Comparison of ENCODE assay signal across 18 cellular contexts in the genomic region with DNA sequence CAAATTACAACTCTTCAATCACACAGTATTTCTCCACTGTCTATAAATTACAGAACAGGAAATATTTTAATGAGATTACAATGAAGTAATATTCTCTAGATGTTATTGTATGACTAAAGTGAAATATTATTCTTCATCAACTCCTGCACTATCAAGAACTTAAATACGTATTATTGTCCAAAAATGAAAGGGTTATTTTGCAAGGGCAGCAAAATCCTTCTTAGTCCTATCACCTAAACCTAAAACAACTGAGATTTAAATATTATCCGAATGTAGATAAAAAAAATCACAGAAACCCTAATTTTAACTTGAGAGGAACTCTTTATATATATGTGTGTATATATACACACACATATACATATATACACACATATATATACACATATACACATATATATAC. TPM values are rescaled to one million over a fixed set of nuclear protein-coding genes. Genes with fewer than 3 reads are reported as not detected.
DNase-seq lines count a peak whose midpoint lies in the region; ATAC-seq and FAIRE-seq lines count a peak whose summit lies in the region.
"Had no signal": no experiment of that assay in that cellular context is flagged by ENCODE, and none has a peak within 500 bp of the region (broad histone marks: within the 10 kb centered on the region; RNA-seq: fewer than 3 reads in every experiment).

No MANE protein-coding gene starts in this region.

- peak overlapping the region; percentile 41 for H3K27ac Mint-ChIP-seq in activated naive CD4-positive, alpha-beta T cell treated with anti-CD3 and anti-CD28 coated beads, Interleukin-2, amount 50 U/mL, for 24 hours
- H3K27ac Mint-ChIP-seq in activated naive CD4-positive, alpha-beta T cell treated with anti-CD3 and anti-CD28 coated beads for 36 hours: no peak overlapping the region
- H3K27ac Mint-ChIP-seq: CD4-positive, alpha-beta T cell had no signal

- no peak overlapping the region for H3K9ac ChIP-seq in SK-N-MC (ENCODE audit: insufficient read length)
- H3K9ac ChIP-seq: BLaER1 treated with 17β-estradiol and CSF1 and Interleukin-3, amounts not matched to agents 10 nM and 100 nM had no signal

- ATAC-seq in GM21576 (IDR thresholded peaks at IDR 0.05; ENCODE audit: unreplicated experiment) (no peak), sciatic nerve (no peak)

- FAIRE-seq in colon (lab: Jason Lieb, UNC): peak; percentile 75
- FAIRE-seq: H1 had no signal

- DNase-seq in activated naive CD4-positive, alpha-beta T cell treated with anti-CD3 and anti-CD28 coated beads for 36 hours: no peak
- no peak for DNase-seq in SK-N-MC (ENCODE audit: low read depth, low spot score)
- DNase-seq in HuH-7 (ENCODE audit: low spot score): no peak
- DNase-seq in sciatic nerve (ENCODE audit: low spot score): no peak
- DNase-seq: ACHN; CD4-positive, alpha-beta T cell; DMS153; DMS79 treated with DMSO at 0.1 percent for 48 hours; EL; KBM-7 had no signal

- peaks cover 32% of the 10 kb centered on the region for H3K36me3 Mint-ChIP-seq in activated naive CD4-positive, alpha-beta T cell treated with anti-CD3 and anti-CD28 coated beads, Interleukin-2, amount 50 U/mL, for 24 hours
- H3K36me3 Mint-ChIP-seq in activated naive CD4-positive, alpha-beta T cell treated with anti-CD3 and anti-CD28 coated beads for 36 hours (ENCODE audit: low read depth): peaks cover 32% of the 10 kb centered on the region

- no peak overlapping the region for H3K4me3 Mint-ChIP-seq in activated naive CD4-positive, alpha-beta T cell treated with anti-CD3 and anti-CD28 coated beads, Interleukin-2, amount 50 U/mL, for 24 hours
- H3K4me3 Mint-ChIP-seq in activated naive CD4-positive, alpha-beta T cell treated with anti-CD3 and anti-CD28 coated beads for 36 hours: no peak overlapping the region

- peak overlapping the region; percentile 45; the same call in 1 of the 2 replicates for H3K4me3 ChIP-seq in SK-N-MC
- H3K4me3 ChIP-seq: HAP-1 had no signal

- CTCF ChIA-PET in activated naive CD4-positive, alpha-beta T cell treated with anti-CD3 and anti-CD28 coated beads for 36 hours (lab: Charles Lee): no interaction called here

- H3K4me1 Mint-ChIP-seq in activated naive CD4-positive, alpha-beta T cell treated with anti-CD3 and anti-CD28 coated beads, Interleukin-2, amount 50 U/mL, for 24 hours: peaks cover 60% of the 10 kb centered on the region
- H3K4me1 Mint-ChIP-seq in activated naive CD4-positive, alpha-beta T cell treated with anti-CD3 and anti-CD28 coated beads for 36 hours (ENCODE audit: low read depth): peaks cover 29% of the 10 kb centered on the region

- H3K9me3 Mint-ChIP-seq in activated naive CD4-positive, alpha-beta T cell treated with anti-CD3 and anti-CD28 coated beads, Interleukin-2, amount 50 U/mL, for 24 hours: no peaks in the 10 kb centered on the region
- peaks cover 8% of the 10 kb centered on the region for H3K9me3 Mint-ChIP-seq in activated naive CD4-positive, alpha-beta T cell treated with anti-CD3 and anti-CD28 coated beads for 36 hours
- H3K9me3 Mint-ChIP-seq: CD4-positive, alpha-beta T cell had no signal

- H3K9me3 ChIP-seq in SK-N-MC (ENCODE audit: low read depth, low read length): 0 out of 2 replicates have a peak, but pooled peaks cover 2% of the 10 kb centered on the region
- H3K9me3 ChIP-seq: HAP-1 had no signal

- H3K27me3 Mint-ChIP-seq in activated naive CD4-positive, alpha-beta T cell treated with anti-CD3 and anti-CD28 coated beads, Interleukin-2, amount 50 U/mL, for 24 hours: no peaks in the 10 kb centered on the region
- H3K27me3 Mint-ChIP-seq in activated naive CD4-positive, alpha-beta T cell treated with anti-CD3 and anti-CD28 coated beads for 36 hours (ENCODE audit: low read depth): no peaks in the 10 kb centered on the region
- H3K27me3 Mint-ChIP-seq: CD4-positive, alpha-beta T cell had no signal

- intact Hi-C loops in activated naive CD4-positive, alpha-beta T cell treated with anti-CD3 and anti-CD28 coated beads for 36 hours (cut with micrococcal nuclease): no loop called here
- intact Hi-C loops in sciatic nerve (cut with DNase I): no loop called here

- peaks cover 32% of the 10 kb centered on the region for H3K36me3 ChIP-seq in SK-N-MC (ENCODE audit: insufficient read depth, low read length)

- H3K27ac ChIP-seq in SK-N-MC: peak overlapping the region; percentile 80
- H3K27ac ChIP-seq: 22Rv1; BLaER1 treated with 17β-estradiol and CSF1 and Interleukin-3, amounts not matched to agents 10 nM and 100 nM had no signal

RNA-seq across cellular contexts. Expression of gene UBA6, which starts 4.9 kb away (rescaled TPM):
- 10 to 100 TPM; 71.6 to 79.5 TPM for total RNA-seq in activated naive CD4-positive, alpha-beta T cell treated with anti-CD3 and anti-CD28 coated beads for 36 hours
- total RNA-seq in sciatic nerve: 62.7 TPM

RNA-seq across cellular contexts. Expression of gene GNRHR, which starts 58.1 kb away (rescaled TPM):
- total RNA-seq in activated naive CD4-positive, alpha-beta T cell treated with anti-CD3 and anti-CD28 coated beads for 36 hours: not detected
- total RNA-seq in sciatic nerve: not detected
- total RNA-seq: CD4-positive, alpha-beta T cell; H1; HT1080 had no signal
